ENCODE assay signal across 29 cellular contexts in the genomic region with DNA sequence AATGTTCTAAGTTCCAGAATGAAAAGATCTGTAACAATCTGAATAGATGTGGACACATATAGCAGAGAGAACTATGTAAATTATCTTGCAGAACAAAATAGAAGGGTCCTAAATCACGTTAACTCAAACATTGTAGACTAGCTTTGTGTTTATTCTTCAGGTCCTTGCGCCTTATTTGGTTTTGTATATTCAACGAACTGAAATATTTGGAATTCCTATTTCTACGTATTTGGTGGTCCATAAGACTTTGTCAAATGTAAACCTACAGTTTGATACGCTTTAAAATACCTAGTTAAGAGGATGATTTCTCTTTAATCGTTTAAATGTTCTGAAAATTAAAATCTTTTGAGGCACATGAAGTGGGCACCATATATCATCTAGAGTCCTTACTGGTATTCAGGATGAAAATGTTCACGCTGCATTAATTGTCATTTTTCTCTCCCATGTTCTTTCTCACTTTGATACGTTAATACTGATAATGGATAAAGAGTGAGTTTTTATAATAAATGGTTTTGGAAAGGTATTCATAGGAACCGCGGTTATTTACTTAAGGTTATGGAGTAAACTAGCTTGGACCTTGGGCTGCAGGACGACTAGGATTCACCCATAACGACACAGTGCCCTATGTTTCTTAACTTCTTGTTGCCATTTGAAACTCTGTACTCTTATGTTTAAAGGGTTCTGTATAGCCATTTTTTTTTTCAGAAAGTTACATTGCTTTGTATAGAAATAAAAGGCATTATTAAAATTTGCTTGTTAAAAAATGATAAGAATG.
"Had no signal": no experiment of that assay in that cellular context is flagged by ENCODE, and none has a peak within 500 bp of the region (broad histone marks: within the 10 kb centered on the region; RNA-seq: fewer than 3 reads in every experiment).

No MANE protein-coding gene starts in this region.

- H3K4me2 ChIP-seq: hepatocyte, neural progenitor cell, smooth muscle cell had no signal

- ATAC-seq: foreskin keratinocyte; gastroesophageal sphincter; heart left ventricle; left cardiac atrium; left lung; naive thymus-derived CD4-positive, alpha-beta T cell; sciatic nerve; stimulated activated naive CD8-positive, alpha-beta T cell treated with anti-CD3 and anti-CD28 coated beads, Interleukin-15, amount 100 ng/mL, for 72 hours; upper lobe of right lung had no signal

- H3K9me3 ChIP-seq: esophagus muscularis mucosa, gastroesophageal sphincter, heart left ventricle, left lung, suprapubic skin, transverse colon, upper lobe of right lung, uterus had no signal

- H3K4me3 Mint-ChIP-seq: naive thymus-derived CD4-positive, alpha-beta T cell; nephron; neural progenitor cell; stimulated activated naive CD8-positive, alpha-beta T cell treated with anti-CD3 and anti-CD28 coated beads, Interleukin-15, amount 100 ng/mL, for 72 hours had no signal

- H3K79me2 ChIP-seq: hepatocyte, parathyroid adenoma had no signal

- FAIRE-seq: endothelial cell of umbilical vein had no signal

- H3K27me3 ChIP-seq: esophagus muscularis mucosa, foreskin keratinocyte, gastroesophageal sphincter, heart left ventricle, hepatocyte, left lung, neural progenitor cell, suprapubic skin, transverse colon, upper lobe of right lung, uterus had no signal

- H3K4me3 ChIP-seq: esophagus muscularis mucosa, gastroesophageal sphincter, heart left ventricle, hepatocyte, left lung, neural progenitor cell, smooth muscle cell, suprapubic skin, transverse colon, upper lobe of right lung, uterus had no signal

- H3K9ac ChIP-seq: neural progenitor cell, parathyroid adenoma had no signal

- H2AFZ ChIP-seq: hepatocyte, neural progenitor cell, parathyroid adenoma had no signal

- H3K27me3 Mint-ChIP-seq: naive thymus-derived CD4-positive, alpha-beta T cell; progenitor cell of endocrine pancreas; stimulated activated naive CD8-positive, alpha-beta T cell treated with anti-CD3 and anti-CD28 coated beads, Interleukin-15, amount 100 ng/mL, for 72 hours had no signal

- H3K9me3 Mint-ChIP-seq: nephron; neural progenitor cell; stimulated activated naive CD8-positive, alpha-beta T cell treated with anti-CD3 and anti-CD28 coated beads, Interleukin-15, amount 100 ng/mL, for 72 hours had no signal

- H3K27ac ChIP-seq: esophagus muscularis mucosa, foreskin keratinocyte, gastroesophageal sphincter, heart left ventricle, hepatocyte, left lung, neural progenitor cell, parathyroid adenoma, suprapubic skin, transverse colon, upper lobe of right lung, uterus had no signal

- DNase-seq: dermis blood vessel endothelial cell; effector memory CD4-positive, alpha-beta T cell; foreskin keratinocyte; heart left ventricle; left cardiac atrium; left lung; mesenchymal stem cell; midbrain; naive thymus-derived CD4-positive, alpha-beta T cell; stimulated activated CD4-positive, alpha-beta T cell treated with anti-CD3 and anti-CD28 coated beads, Interleukin-12 subunit alpha, Interleukin-12 subunit beta, amount 100 ng/mL, for 4 hours; stimulated activated CD4-positive, alpha-beta T cell treated with anti-CD3 and anti-CD28 coated beads, Interleukin-1b, Interleukin-23, amount 100 ng/mL, for 48 hours; stimulated activated CD4-positive, alpha-beta T cell treated with anti-CD3 and anti-CD28 coated beads, Interleukin-4, amount 100 ng/mL, for 1 hour; stimulated activated CD8-positive, alpha-beta memory T cell treated with anti-CD3 and anti-CD28 coated beads, Interleukin-4, amount 100 ng/mL, for 48 hours; stimulated activated naive CD4-positive, alpha-beta T cell; stimulated activated naive CD8-positive, alpha-beta T cell treated with anti-CD3 and anti-CD28 coated beads, Interleukin-15, amount 100 ng/mL, for 72 hours; transverse colon; upper lobe of right lung; uterus had no signal

- H3K27ac Mint-ChIP-seq: nephron, neural progenitor cell had no signal

- H3K36me3 ChIP-seq: neural progenitor cell, uterus had no signal

- H3K4me1 ChIP-seq: foreskin keratinocyte, parathyroid adenoma, suprapubic skin, upper lobe of right lung, uterus had no signal
